ENCODE assay signal across 8 cellular contexts in the genomic region with DNA sequence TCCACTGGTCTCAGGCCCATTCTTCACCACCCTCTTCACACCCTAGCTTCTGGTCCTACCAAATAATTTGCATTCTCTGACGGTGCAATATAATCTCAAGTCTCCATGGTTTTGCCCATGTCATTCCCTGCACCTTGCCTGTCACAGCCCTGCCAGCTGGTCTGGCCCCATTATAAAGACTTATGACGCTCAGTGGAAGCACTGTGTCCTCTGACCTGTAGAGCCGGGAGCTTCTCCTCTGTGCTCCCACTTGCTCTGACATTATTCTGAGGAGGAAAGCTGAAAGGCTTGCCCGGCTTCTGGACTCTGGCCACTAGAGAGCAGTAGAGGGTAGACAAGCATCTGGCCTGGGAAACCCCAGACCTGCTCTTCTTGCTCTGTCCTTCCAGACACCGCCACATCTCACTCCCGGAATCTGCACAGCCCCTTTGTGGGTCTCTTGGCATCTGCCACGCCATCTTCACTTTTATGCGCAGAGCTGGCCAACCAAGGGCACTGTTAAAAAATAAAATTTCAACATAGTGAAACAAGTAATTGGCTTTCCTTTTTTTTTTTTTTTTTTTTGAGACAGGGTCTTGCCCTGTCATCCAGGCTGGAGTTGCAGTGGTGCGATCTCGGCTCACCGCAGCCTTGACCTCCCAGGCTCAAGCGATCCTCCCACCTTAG. TPM values are rescaled to one million over a fixed set of nuclear protein-coding genes. Genes with fewer than 3 reads are reported as not detected.
DNase-seq lines count a peak whose midpoint lies in the region; ATAC-seq lines count a peak whose summit lies in the region.

No MANE protein-coding gene starts in this region.

- DNase-seq in NCI-H1436 treated with DMSO at 0.1 percent for 48 hours (lab: John Stamatoyannopoulos, UW) (peak; percentile 78), SW480 (ENCODE audit: low spot score) (peak; percentile 85), cardiac septum (ENCODE audit: low spot score) (peak; percentile 84), putamen (ENCODE audit: low spot score) (peak; percentile 89), mesenteric fat pad (ENCODE audit: low spot score) (no peak)
- peak; percentile 77 for DNase-seq in activated naive CD8-positive, alpha-beta T cell treated with anti-CD3 and anti-CD28 coated beads, Interleukin-2, amount 50 U/mL, for 24 hours

- no peak overlapping the region for H3K27ac Mint-ChIP-seq in activated naive CD8-positive, alpha-beta T cell treated with anti-CD3 and anti-CD28 coated beads, Interleukin-2, amount 50 U/mL, for 24 hours

- no peaks in the 10 kb centered on the region for H3K36me3 Mint-ChIP-seq in activated naive CD8-positive, alpha-beta T cell treated with anti-CD3 and anti-CD28 coated beads, Interleukin-2, amount 50 U/mL, for 24 hours (ENCODE audit: low read depth)

- H3K27me3 Mint-ChIP-seq in activated naive CD8-positive, alpha-beta T cell treated with anti-CD3 and anti-CD28 coated beads, Interleukin-2, amount 50 U/mL, for 24 hours, result peaks cover 10% of the 10 kb centered on the region

- intact Hi-C loops in cardiac septum (cut with DNase I), result loop anchor here (2.0 kb wide), 2 partner anchors 132 to 306 kb away; a partner anchor contains a TSS

- peaks cover 33% of the 10 kb centered on the region for H3K4me1 Mint-ChIP-seq in activated naive CD8-positive, alpha-beta T cell treated with anti-CD3 and anti-CD28 coated beads, Interleukin-2, amount 50 U/mL, for 24 hours

- ATAC-seq in GM18499 (IDR thresholded peaks at IDR 0.05; ENCODE audit: insufficient read depth, unreplicated experiment), result peak; percentile 87
- peak; percentile 92 for ATAC-seq in HG02840 (IDR thresholded peaks at IDR 0.05; ENCODE audit: low FRiP score, unreplicated experiment)
- peak; percentile 89 for ATAC-seq in activated naive CD8-positive, alpha-beta T cell treated with anti-CD3 and anti-CD28 coated beads, Interleukin-2, amount 50 U/mL, for 24 hours

- no peaks in the 10 kb centered on the region for H3K9me3 Mint-ChIP-seq in activated naive CD8-positive, alpha-beta T cell treated with anti-CD3 and anti-CD28 coated beads, Interleukin-2, amount 50 U/mL, for 24 hours

- no peak overlapping the region for H3K4me3 Mint-ChIP-seq in activated naive CD8-positive, alpha-beta T cell treated with anti-CD3 and anti-CD28 coated beads, Interleukin-2, amount 50 U/mL, for 24 hours

RNA-seq across cellular contexts. Expression of a gene that starts 44.4 kb away (rescaled TPM):
- 116 TPM for total RNA-seq in cardiac septum
- 55.7 TPM for total RNA-seq in mesenteric fat pad
